Comparison of ENCODE assay signal across 14 cellular contexts in genomic region chr7:2321020-2321419, GRCh38. TPM values are rescaled to one million over a fixed set of nuclear protein-coding genes. Genes with fewer than 3 reads are reported as not detected.
DNase-seq lines count a peak whose midpoint lies in the region; ATAC-seq and TF ChIP-seq lines count a peak whose summit lies in the region.
"Had no signal": no experiment of that assay in that cellular context is flagged by ENCODE, and none has a peak within 500 bp of the region (broad histone marks: within the 10 kb centered on the region; RNA-seq: fewer than 3 reads in every experiment).

No MANE protein-coding gene starts in this region.

- H3K27ac ChIP-seq in 22Rv1 (peak overlapping the region; percentile 51), GM23338 (ENCODE audit: low read depth) (no peak overlapping the region), foreskin keratinocyte (peak overlapping the region; percentile 62), testis (no peak overlapping the region)
- H3K27ac ChIP-seq: BLaER1, tibial artery had no signal

- no peak overlapping the region for H2AFZ ChIP-seq in GM23338

- no peak overlapping the region for H3K4me3 ChIP-seq in GM23338
- H3K4me3 ChIP-seq in MG63: no peak overlapping the region
- H3K4me3 ChIP-seq in testis: no peak overlapping the region
- H3K4me3 ChIP-seq: BLaER1, tibial artery had no signal

- H3K27ac Mint-ChIP-seq in GM23338: no peak overlapping the region; the same call in 1 of the 2 replicates
- H3K27ac Mint-ChIP-seq: activated CD4-positive, alpha-beta T cell treated with anti-CD3 and anti-CD28 coated beads, Interleukin-2, amount 10 ng/mL, durations not matched to agents 24 days and 14 days had no signal

- H3K4me3 Mint-ChIP-seq in GM23338: no peak overlapping the region
- H3K4me3 Mint-ChIP-seq: activated CD4-positive, alpha-beta T cell treated with anti-CD3 and anti-CD28 coated beads, Interleukin-2, amount 10 ng/mL, durations not matched to agents 24 days and 14 days had no signal

- peak; percentile 84 for ATAC-seq in GM23338
- ATAC-seq in foreskin keratinocyte: peak; percentile 79
- no peak for ATAC-seq in GM21737 (IDR thresholded peaks at IDR 0.05; ENCODE audit: unreplicated experiment)
- ATAC-seq: sciatic nerve had no signal

- H3K27me3 Mint-ChIP-seq in GM23338 (ENCODE audit: insufficient read depth, low read depth, poor library complexity): peaks cover 4% of the 10 kb centered on the region

- 72 to 77% methylated on average over 11 of the region's 11 CpGs for WGBS in testis, 2 donors

- no peaks in the 10 kb centered on the region; the same call in 1 of the 2 replicates for H3F3A ChIP-seq in GM23338 (replicated peaks; ENCODE audit: low read depth)

- peak; percentile 86 for TF ChIP-seq CTCF in 22Rv1 (IDR thresholded peaks at IDR 0.05)
- peak in 1 of 2 experiments; percentile 34; a peak in 2 of 4 replicates for TF ChIP-seq CTCF in GM23338 (conservative IDR thresholded peaks at IDR 0.05; ENCODE audit: low read depth in 2 of 2)
- peak; percentile 64 for TF ChIP-seq CTCF in foreskin keratinocyte (conservative IDR thresholded peaks at IDR 0.05)
- TF ChIP-seq CTCF in testis (IDR thresholded peaks at IDR 0.05): no peak

- H3K4me1 Mint-ChIP-seq in GM23338: no peaks in the 10 kb centered on the region

- H3K4me2 ChIP-seq in GM23338: no peak overlapping the region
- H3K4me2 ChIP-seq: BLaER1 had no signal

- no peaks in the 10 kb centered on the region for H3K9me2 ChIP-seq in GM23338 (ENCODE audit: insufficient read depth)

- H3K4me1 ChIP-seq in GM23338 (ENCODE audit: insufficient read depth) (peaks cover 3% of the 10 kb centered on the region; the same call in 1 of the 2 replicates), foreskin keratinocyte (peaks cover 4% of the 10 kb centered on the region), testis (no peaks in the 10 kb centered on the region)
- H3K4me1 ChIP-seq: tibial artery had no signal

- H3K27me3 ChIP-seq in GM23338 (ENCODE audit: insufficient read depth) (no peaks in the 10 kb centered on the region), foreskin keratinocyte (no peaks in the 10 kb centered on the region), MG63 (no peaks in the 10 kb centered on the region), testis (no peaks in the 10 kb centered on the region)
- H3K27me3 ChIP-seq: BLaER1, tibial artery had no signal

- H3K36me3 Mint-ChIP-seq in GM23338 (ENCODE audit: low read depth): no peaks in the 10 kb centered on the region

- no peaks in the 10 kb centered on the region; the same call in 1 of the 2 replicates for H4K20me1 ChIP-seq in GM23338 (replicated peaks; ENCODE audit: insufficient read depth)
- H4K20me1 ChIP-seq: BLaER1 had no signal

- no peaks in the 10 kb centered on the region for H3K9me3 Mint-ChIP-seq in GM23338
- H3K9me3 Mint-ChIP-seq: activated CD4-positive, alpha-beta T cell treated with anti-CD3 and anti-CD28 coated beads, Interleukin-2, amount 10 ng/mL, durations not matched to agents 24 days and 14 days had no signal

- intact Hi-C loops in testis (cut with DNase I; ENCODE audit: low total_unique reads): no loop called here

- no peaks in the 10 kb centered on the region for H3K79me2 ChIP-seq in GM23338 (replicated peaks; ENCODE audit: insufficient read depth)

- in situ Hi-C loops in SK-MEL-5 (cut with HindIII; ENCODE audit: low pct_unique_long_range_greater_than_20kb, low sequenced_read_pairs): no loop called here

- H3K36me3 ChIP-seq in GM23338 (ENCODE audit: insufficient read depth): no peaks in the 10 kb centered on the region
- no peaks in the 10 kb centered on the region for H3K36me3 ChIP-seq in MG63
- H3K36me3 ChIP-seq in testis (ENCODE audit: low read depth, missing control alignments): no peaks in the 10 kb centered on the region
- H3K36me3 ChIP-seq: BLaER1, tibial artery had no signal

- TF ChIP-seq POLR2A in testis (IDR thresholded peaks at IDR 0.05): no peak

- H3K9me3 ChIP-seq in MG63 (no peaks in the 10 kb centered on the region), testis (no peaks in the 10 kb centered on the region)
- H3K9me3 ChIP-seq: BLaER1, tibial artery had no signal

- DNase-seq in GM23338 (ENCODE audit: low spot score) (peak; percentile 72), SK-MEL-5 (ENCODE audit: low read depth, low spot score) (peak; percentile 39), foreskin keratinocyte (peak; percentile 75 to 88), MG63 (no peak), GOT3 (lab: John Stamatoyannopoulos, UW) (no peak), testis (no peak)
- DNase-seq: activated CD4-positive, alpha-beta T cell treated with anti-CD3 and anti-CD28 coated beads, Interleukin-2, amount 10 ng/mL, durations not matched to agents 24 days and 14 days; activated naive CD4-positive, alpha-beta T cell; effector CD4-positive, alpha-beta T cell; tibial artery had no signal

TF ChIP-seq in GM23338, 12 proteins besides CTCF, POLR2A, EP300 and RAD21 (continues in another document):
- TF ChIP-seq CREB1 (CRISPR knock-in tag; IDR thresholded peaks at IDR 0.05; ENCODE audit: low read depth) (no peak), REST (IDR thresholded peaks at IDR 0.05; ENCODE audit: unreplicated experiment) (no peak)

RNA-seq across cellular contexts. Expression of gene SNX8, which starts 6.8 kb away (rescaled TPM):
- total RNA-seq in GM23338 (2014; rRNA removed; shearing (Covaris generic)): 15.6 and 44.3 TPM in 2 replicates
- polyA plus RNA-seq in GM23338 (2016; fragmentation: Nextera tagmentation; extraction: Ambion mirVana) (49.1 and 50.9 TPM in 2 replicates), foreskin keratinocyte (51.0 and 52.8 TPM in 2 replicates), testis (ENCODE audit: insufficient read depth, low read depth, low replicate concordance) (90.8 TPM)
- total RNA-seq in SK-MEL-5 (2014; rRNA removed; shearing (Covaris generic)): 48.7 and 52.0 TPM in 2 replicates
- 110 and 142 TPM in 2 replicates for polyA plus RNA-seq in SK-MEL-5 (2015; cell fraction: cytosol; rRNA removed)
- polyA plus RNA-seq in SK-MEL-5 (2015; cell fraction: nucleus; rRNA removed): 44.3 and 66.1 TPM in 2 replicates
- total RNA-seq in foreskin keratinocyte (30.2 and 31.9 TPM in 2 replicates), testis (10 to 100 TPM; 50.9 to 66.8 TPM)
- total RNA-seq in MG63 (2014; rRNA removed; shearing (Covaris generic); ENCODE audit: low replicate concordance): 14.3 and 26.8 TPM in 2 replicates

RNA-seq across cellular contexts. Expression of gene EIF3B, which starts 33.6 kb away (rescaled TPM):
- total RNA-seq in GM23338 (2014; rRNA removed; shearing (Covaris generic)): 323 and 355 TPM in 2 replicates
- 106 and 113 TPM in 2 replicates for polyA plus RNA-seq in GM23338 (2016; fragmentation: Nextera tagmentation; extraction: Ambion mirVana)
- total RNA-seq in SK-MEL-5 (2014; rRNA removed; shearing (Covaris generic)): 386 and 411 TPM in 2 replicates
- 271 and 322 TPM in 2 replicates for polyA plus RNA-seq in SK-MEL-5 (2015; cell fraction: cytosol; rRNA removed)
- 506 and 556 TPM in 2 replicates for polyA plus RNA-seq in SK-MEL-5 (2015; cell fraction: nucleus; rRNA removed)
- 215 and 219 TPM in 2 replicates for total RNA-seq in foreskin keratinocyte
- 151 and 158 TPM in 2 replicates for polyA plus RNA-seq in foreskin keratinocyte
- 270 and 299 TPM in 2 replicates for total RNA-seq in MG63 (2014; rRNA removed; shearing (Covaris generic); ENCODE audit: low replicate concordance)
- 100 to 1,000 TPM; 237 to 263 TPM for total RNA-seq in testis
- 165 TPM for polyA plus RNA-seq in testis (ENCODE audit: insufficient read depth, low read depth, low replicate concordance)

Comparison
In these comparisons a context has a peak if more than half of its experiments do, and no peak if none do; other contexts are left out.
1. H3K27ac ChIP-seq: peak in 22Rv1 (single experiment) and foreskin keratinocyte (single experiment); none in GM23338 (single experiment) and testis (0 of 2).
2. CTCF ChIP-seq: peak in 22Rv1 (single experiment) and foreskin keratinocyte (single experiment); none in testis (0 of 3).
3. DNase-seq: peak in GM23338 (single experiment), SK-MEL-5 (single experiment) and foreskin keratinocyte (2 of 2); none in MG63 (single experiment), GOT3 (single experiment) and testis (single experiment).